15 cellular contexts compared by ENCODE assay signal in the genomic region with DNA sequence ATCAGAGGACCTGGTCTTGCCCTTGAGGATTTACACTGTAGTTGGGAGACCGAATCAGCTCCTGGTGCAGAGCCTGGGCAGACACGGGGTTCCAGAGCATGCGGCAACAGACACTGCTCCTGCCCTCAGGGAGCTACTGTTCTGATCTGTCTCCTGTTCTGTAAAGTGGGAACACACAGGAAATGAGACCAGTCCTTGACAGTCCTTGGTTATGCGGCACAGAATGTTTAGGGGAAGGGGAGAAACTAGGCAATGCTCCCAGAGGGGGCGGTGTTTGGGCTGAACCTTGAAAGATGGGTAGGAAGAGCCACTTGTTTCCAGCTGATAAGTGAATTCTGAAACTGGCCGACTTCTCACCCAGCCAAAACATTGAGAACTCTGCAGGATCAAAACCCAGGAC.
A peak's percentile ranks its signal among the peaks of the same experiment; 100 is the strongest.
DNase-seq lines count a peak whose midpoint lies in the region; ATAC-seq, FAIRE-seq and TF ChIP-seq lines count a peak whose summit lies in the region.
"Had no signal": no experiment of that assay in that cellular context is flagged by ENCODE, and none has a peak within 500 bp of the region (broad histone marks: within the 10 kb centered on the region; RNA-seq: fewer than 3 reads in every experiment).

No MANE protein-coding gene starts in this region.

- no peak overlapping the region for H4K5ac ChIP-seq in H9 (ENCODE audit: insufficient read length, low read depth, low read length)

- no peak overlapping the region for H3K27ac ChIP-seq in H9 (ENCODE audit: insufficient read length, low read depth, low read length)
- H3K27ac ChIP-seq in K562 (ENCODE audit: extremely low read depth, low read depth, low read length): no peak overlapping the region
- peak overlapping the region; percentile 24 for H3K27ac ChIP-seq in stomach smooth muscle (ENCODE audit: low read length)
- H3K27ac ChIP-seq: C4-2B had no signal

- H3K36me3 ChIP-seq in K562 (ENCODE audit: control insufficient read depth, insufficient read depth, low read length) (no peaks in the 10 kb centered on the region), stomach smooth muscle (ENCODE audit: control insufficient read depth in 2 of 2, insufficient read depth in 2 of 2, low read length in 2 of 2) (no peaks in the 10 kb centered on the region)

- no peaks in the 10 kb centered on the region for H3K79me1 ChIP-seq in H9 (ENCODE audit: insufficient read depth, low read depth, low read length, poor library complexity, severe bottlenecking)

- H3K9me3 ChIP-seq in H9 (ENCODE audit: control insufficient read depth, low read depth, low read length): no peaks in the 10 kb centered on the region
- H3K9me3 ChIP-seq in K562 (replicated peaks; ENCODE audit: control insufficient read depth, insufficient read depth, low read depth, low read length): no peaks in the 10 kb centered on the region
- no peaks in the 10 kb centered on the region for H3K9me3 ChIP-seq in stomach smooth muscle (ENCODE audit: control insufficient read depth in 2 of 2, low read length in 2 of 2)

- H3K18ac ChIP-seq in H9 (ENCODE audit: insufficient read length, low read depth, low read length): no peak overlapping the region

- H3K27me3 ChIP-seq in H9 (ENCODE audit: insufficient read depth, low read length) (no peaks in the 10 kb centered on the region), K562 (ENCODE audit: control insufficient read depth in 2 of 2, insufficient read depth in 2 of 2, low read length in 2 of 2) (peaks cover 0 to 6% of the 10 kb centered on the region in 2 experiments; a peak in 1 of 5 replicates), stomach smooth muscle (ENCODE audit: control insufficient read depth in 1 of 2, insufficient read depth in 2 of 2, low read length in 2 of 2) (no peaks in the 10 kb centered on the region)

- no peak overlapping the region for H2BK15ac ChIP-seq in H9 (ENCODE audit: low read depth, low read length)

- H2BK120ac ChIP-seq in H9 (ENCODE audit: low read depth, low read length, poor library complexity, severe bottlenecking): no peak overlapping the region

- no peak overlapping the region for H3T11ph ChIP-seq in H9 (ENCODE audit: low read length)

- H3K56ac ChIP-seq in H9 (ENCODE audit: insufficient read length, low read depth, low read length): no peak overlapping the region

- TF ChIP-seq RAD21 in K562 (CRISPR knock-in tag; conservative IDR thresholded peaks at IDR 0.05 in 1 of 2, IDR thresholded peaks at IDR 0.05 in 1 of 2): no peak

- TF ChIP-seq POLR2A in K562 (conservative IDR thresholded peaks at IDR 0.05): no peak

- WGBS in H9 (ENCODE audit: extremely low coverage, insufficient read length, low lambda C conversion rate): no CpG with 5 or more reads among the region's 6 CpGs
- 28% methylated on average over 6 of the region's 6 CpGs for WGBS in K562 (ENCODE audit: insufficient coverage, low coverage, missing lambda C conversion rate)

- H2AK5ac ChIP-seq in H9 (ENCODE audit: insufficient read length, low read length): no peak overlapping the region

- H3K9me3 Mint-ChIP-seq in H9: no peaks in the 10 kb centered on the region
- H3K9me3 Mint-ChIP-seq in nephron: no peaks in the 10 kb centered on the region

- TF ChIP-seq CTCF in H9 (conservative IDR thresholded peaks at IDR 0.05) (peak; percentile 22; the same call in 1 of the 3 replicates), K562 (IDR thresholded peaks at IDR 0.05 in 2 of 3, conservative IDR thresholded peaks at IDR 0.05 in 1 of 3; ENCODE audit: insufficient read depth in 2 of 3, low read depth in 1 of 3, low read length in 3 of 3) (no peak), nephron (IDR thresholded peaks at IDR 0.05; ENCODE audit: unreplicated experiment in 3 of 3) (no peak)

- ATAC-seq in K562: no peak

- TF ChIP-seq EP300 in K562 (IDR thresholded peaks at IDR 0.05; ENCODE audit: low read length): no peak

- no peak overlapping the region for H2BK5ac ChIP-seq in H9 (ENCODE audit: insufficient read length, low read length)

- peaks cover 17 to 23% of the 10 kb centered on the region in 2 experiments for H3K4me1 Mint-ChIP-seq in H9
- peaks cover 87% of the 10 kb centered on the region for H3K4me1 Mint-ChIP-seq in nephron

- no peak overlapping the region for H2AFZ ChIP-seq in H9 (ENCODE audit: low read length)
- no peak overlapping the region for H2AFZ ChIP-seq in K562 (ENCODE audit: low read depth, low read length)

- H3K36me3 Mint-ChIP-seq in H9 (ENCODE audit: insufficient read depth in 1 of 3, low read depth in 3 of 3): no peaks in the 10 kb centered on the region
- no peaks in the 10 kb centered on the region for H3K36me3 Mint-ChIP-seq in nephron (ENCODE audit: low read depth)

- H3K14ac ChIP-seq in H9 (ENCODE audit: insufficient read depth, low read length): no peak overlapping the region

- H4K91ac ChIP-seq in H9 (ENCODE audit: insufficient read length, low read depth, low read length): no peak overlapping the region

- no TSS peak for BruUV-seq in K562 (replicated peaks; lab: Mats Ljungman, UMichigan)

- no peak overlapping the region for H4K8ac ChIP-seq in H9 (replicated peaks; ENCODE audit: insufficient read length, low read depth, low read length)

- no peak for FAIRE-seq in K562 (lab: Jason Lieb, UNC)
- FAIRE-seq: RCC 7860 had no signal

- H2BK12ac ChIP-seq in H9 (ENCODE audit: insufficient read length, low read depth, low read length): no peak overlapping the region

- intact Hi-C loops in K562 (cut with micrococcal nuclease): no loop called here

- H3K79me2 ChIP-seq in H9 (ENCODE audit: insufficient read depth, low read length) (no peaks in the 10 kb centered on the region), K562 (ENCODE audit: control insufficient read depth, insufficient read depth, low read length) (no peaks in the 10 kb centered on the region)

- no peak for DNase-seq in H9
- DNase-seq in K562 (ENCODE audit: extremely low read depth in 1 of 4, low spot score in 3 of 4): no peak
- DNase-seq in activated effector memory CD4-positive, alpha-beta T cell treated with Interleukin-2 at 50 U/mL for 16 hours: no peak
- DNase-seq in iPS-NIHi11 (ENCODE audit: low spot score): no peak
- no peak for DNase-seq in DMS79 (lab: John Stamatoyannopoulos, UW)
- DNase-seq: DMS153, HCEC 1CT, NCI-H1436, NCI-H2029 treated with DMSO at 0.1 percent for 48 hours, NCI-H510A treated with DMSO at 0.1 percent for 48 hours, SHP77 treated with DMSO at 0.1 percent for 48 hours had no signal

- peaks cover 6% of the 10 kb centered on the region for H3K27me3 Mint-ChIP-seq in H9 (ENCODE audit: low read depth)
- H3K27me3 Mint-ChIP-seq in nephron (ENCODE audit: low read depth): no peaks in the 10 kb centered on the region

- no peaks in the 10 kb centered on the region for H3K9me1 ChIP-seq in K562 (ENCODE audit: control insufficient read depth, insufficient read depth, low read length)

- in situ Hi-C loops in K562 (cut with MboI): no loop called here

- H3K4me1 ChIP-seq in H9 (ENCODE audit: insufficient read depth, low read length): no peaks in the 10 kb centered on the region; the same call in 1 of the 2 replicates
- H3K4me1 ChIP-seq in K562 (replicated peaks in 1 of 2; ENCODE audit: control insufficient read depth in 2 of 2, insufficient read depth in 2 of 2, low read length in 2 of 2): no peaks in the 10 kb centered on the region; a peak in 1 of 5 replicates
- peaks cover 64% of the 10 kb centered on the region for H3K4me1 ChIP-seq in stomach smooth muscle (ENCODE audit: control insufficient read depth, insufficient read depth, low read length)

- H2BK20ac ChIP-seq in H9 (ENCODE audit: low read depth, low read length, poor library complexity, severe bottlenecking): no peak overlapping the region

- H3K4ac ChIP-seq in H9 (ENCODE audit: low read depth, low read length): no peak overlapping the region

- H3K9ac ChIP-seq in H9 (ENCODE audit: extremely low read depth, insufficient read length, low read length) (no peak overlapping the region), K562 (ENCODE audit: insufficient read depth in 1 of 2, low read depth in 2 of 2, low read length in 2 of 2) (no peak overlapping the region), stomach smooth muscle (ENCODE audit: low read length in 2 of 2) (no peak overlapping the region)

- POLR2A ChIA-PET in K562 (lab: Yijun Ruan, JAX): interaction anchor here (0.7 to 1.4 kb wide), 3 partner anchors 9 to 592 kb away, joined by 3 read pairs; no protein-coding TSS in a partner anchor

- H3K4me2 ChIP-seq in H9 (ENCODE audit: insufficient read depth, insufficient read length, low read length): no peak overlapping the region
- H3K4me2 ChIP-seq in K562 (ENCODE audit: insufficient read depth, low read length): no peak overlapping the region

- H4K20me1 ChIP-seq in H9 (ENCODE audit: control insufficient read depth, insufficient read depth, insufficient read length) (no peaks in the 10 kb centered on the region), K562 (replicated peaks; ENCODE audit: control insufficient read depth, insufficient read depth, low read length) (no peaks in the 10 kb centered on the region)

- H3K23ac ChIP-seq in H9 (ENCODE audit: insufficient read length, low read depth, low read length): no peak overlapping the region

- H3K23me2 ChIP-seq in H9 (ENCODE audit: insufficient read length, low read depth, low read length, poor library complexity, severe bottlenecking): no peaks in the 10 kb centered on the region

- CTCF ChIA-PET in K562 (lab: Yijun Ruan, JAX; ENCODE audit: low intra/inter-chr PET ratio): no interaction called here

- H3K4me3 Mint-ChIP-seq in H9: no peak overlapping the region
- no peak overlapping the region for H3K4me3 Mint-ChIP-seq in nephron

- H3K4me3 ChIP-seq in K562: no peak overlapping the region
- H3K4me3 ChIP-seq in stomach smooth muscle (ENCODE audit: low read length in 2 of 2): no peak overlapping the region

- H3K27ac Mint-ChIP-seq in H9: peak overlapping the region in 2 of 3 experiments; percentile 14 to 75; a peak in 1 of 7 replicates
- H3K27ac Mint-ChIP-seq in nephron: peak overlapping the region; percentile 94 to 98 (median 98)

TF ChIP-seq in K562, 482 proteins besides CTCF, POLR2A, EP300 and RAD21 (continues in another document):
- no peak for TF ChIP-seq YBX1 (IDR thresholded peaks at IDR 0.05)
- TF ChIP-seq, protein P1, sequence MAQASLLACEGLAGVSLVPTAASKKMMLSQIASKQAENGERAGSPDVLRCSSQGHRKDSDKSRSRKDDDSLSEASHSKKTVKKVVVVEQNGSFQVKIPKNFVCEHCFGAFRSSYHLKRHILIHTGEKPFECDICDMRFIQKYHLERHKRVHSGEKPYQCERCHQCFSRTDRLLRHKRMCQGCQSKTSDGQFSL (CRISPR knock-in tag; IDR thresholded peaks at IDR 0.05): no peak
- TF ChIP-seq, protein P1 (tag; IDR thresholded peaks at IDR 0.05): no peak
- peak; percentile 53 for TF ChIP-seq ZNF316 (IDR thresholded peaks at IDR 0.05)
- no peak for TF ChIP-seq XRCC4 (IDR thresholded peaks at IDR 0.05; ENCODE audit: extremely low read depth, insufficient read depth, insufficient read length)
